In the genomic region with DNA sequence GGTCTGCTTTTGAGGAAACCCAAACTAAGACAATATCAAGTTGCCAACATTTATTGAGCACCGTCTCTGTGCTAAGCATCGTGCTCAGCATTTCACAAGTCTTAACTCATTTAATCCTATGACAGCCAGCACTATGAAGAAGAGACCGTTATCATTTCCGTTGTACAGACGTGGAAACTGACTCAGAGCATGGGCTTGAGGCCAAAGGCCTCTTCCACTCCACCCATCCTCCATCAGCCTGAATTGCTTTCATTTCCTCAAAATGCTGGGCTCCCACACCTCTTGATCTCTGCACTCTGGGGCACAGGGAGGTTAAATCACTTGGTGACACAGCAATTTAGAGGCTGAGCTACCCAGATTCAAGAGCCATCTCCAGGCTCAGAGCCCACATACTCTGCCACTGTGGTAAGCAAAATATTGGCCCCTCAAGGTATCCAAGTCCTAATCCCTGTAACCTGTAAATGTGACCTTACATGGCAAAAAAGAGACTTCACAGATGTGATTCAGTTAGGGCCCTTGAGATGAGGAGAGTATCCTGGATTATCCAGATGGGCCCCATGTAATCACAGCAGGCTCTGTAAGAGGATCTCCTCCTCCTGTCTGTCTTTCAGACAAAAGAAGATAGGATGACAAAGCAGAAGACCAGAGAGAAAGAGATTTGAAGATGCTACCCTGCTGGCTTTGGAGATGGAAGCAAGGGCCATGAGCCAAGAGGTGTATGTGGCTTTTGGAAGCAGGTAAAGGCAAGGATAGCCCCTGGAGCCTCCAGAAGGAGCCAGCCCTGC, we compare ENCODE assay signal across 7 cellular contexts. TPM values are rescaled to one million over a fixed set of nuclear protein-coding genes. Genes with fewer than 3 reads are reported as not detected.
DNase-seq lines count a peak whose midpoint lies in the region; ATAC-seq and TF ChIP-seq lines count a peak whose summit lies in the region.

No MANE protein-coding gene starts in this region.

- H3K27me3 ChIP-seq in heart right ventricle, result no peaks in the 10 kb centered on the region

- WGBS in heart right ventricle, 2 donors, result 14 to 37% methylated on average over 5 of the region's 5 CpGs

- no peaks in the 10 kb centered on the region for H3K9me3 ChIP-seq in heart right ventricle

- TF ChIP-seq CTCF in heart right ventricle (IDR thresholded peaks at IDR 0.05), result no peak

- peak overlapping the region in 9 of 10 donors; percentile 15 to 78 (median 47) for H3K27ac ChIP-seq in heart right ventricle

- DNase-seq in NOMO-1 (lab: John Stamatoyannopoulos, UW; ENCODE audit: unreplicated experiment in 2 of 2), result peak; percentile 99 to 100
- DNase-seq in activated T-cell treated with anti-CD3 and anti-CD28 coated beads, Interleukin-2, amount 50 U/mL, for 48 hours, result peak; percentile 52 to 65
- DNase-seq in heart right ventricle, result peak; percentile 27 to 76
- DNase-seq in stimulated activated CD4-positive, alpha-beta T cell treated with anti-CD3 and anti-CD28 coated beads, Interleukin-12 subunit alpha, Interleukin-12 subunit beta, amount 100 ng/mL, for 4 hours, result peak; percentile 22
- no peak for DNase-seq in DMS 273 treated with DMSO at 0.1 percent for 48 hours (lab: John Stamatoyannopoulos, UW)

- peak; percentile 92 for ATAC-seq in GM18868 (IDR thresholded peaks at IDR 0.05; ENCODE audit: unreplicated experiment)
- ATAC-seq in HG02943 (IDR thresholded peaks at IDR 0.05; ENCODE audit: low read depth, unreplicated experiment), result peak; percentile 98
- peak; percentile 79 to 94 (median 90) for ATAC-seq in heart right ventricle

- H3K4me1 ChIP-seq in heart right ventricle, result peaks cover 6 to 54% (median 19%) of the 10 kb centered on the region in 9 donors

- no peaks in the 10 kb centered on the region for H3K36me3 ChIP-seq in heart right ventricle

- H3K4me3 ChIP-seq in heart right ventricle, result no peak overlapping the region

- intact Hi-C loops in heart right ventricle (cut with DNase I), result no loop called here

RNA-seq across cellular contexts. Expression of a gene that starts 24.3 kb away (rescaled TPM):
- total RNA-seq in heart right ventricle, result 10 to 100 TPM; 27.4 to 61.8 (median 38.6) TPM
- 10 to 100 TPM; 35.0 to 65.3 TPM for polyA plus RNA-seq in heart right ventricle
